Comparison of ENCODE assay signal across 18 cellular contexts in the genomic region with DNA sequence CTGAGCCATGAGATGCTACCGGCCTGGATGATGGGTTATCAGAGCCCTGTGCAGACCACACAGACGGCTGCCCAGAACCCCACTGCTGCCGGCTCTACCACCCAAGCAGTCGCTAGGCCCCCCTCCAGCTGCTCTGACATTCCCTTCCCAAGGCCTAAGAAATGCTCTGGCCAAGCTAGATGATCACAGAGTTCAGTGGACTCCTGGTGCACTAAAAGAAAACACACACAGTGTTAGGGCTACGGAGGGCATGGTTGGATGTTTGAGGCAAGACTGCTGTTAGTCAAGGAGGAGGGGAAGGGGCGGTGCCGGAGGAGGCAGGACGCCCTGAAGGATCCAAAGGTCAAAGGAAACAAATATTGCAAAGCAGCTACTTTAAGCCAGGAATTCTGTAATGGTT.
"Had no signal": no experiment of that assay in that cellular context is flagged by ENCODE, and none has a peak within 500 bp of the region (broad histone marks: within the 10 kb centered on the region; RNA-seq: fewer than 3 reads in every experiment).

No MANE protein-coding gene starts in this region.

- H3K36me3 ChIP-seq: cardiac muscle cell, gastroesophageal sphincter, neutrophil, tibial nerve had no signal

- H3K27me3 ChIP-seq: cardiac muscle cell, dorsolateral prefrontal cortex, gastroesophageal sphincter, neutrophil, tibial nerve had no signal

- H3K9me3 ChIP-seq: gastroesophageal sphincter, neutrophil, tibial nerve had no signal

- H3K4me1 ChIP-seq: gastroesophageal sphincter, parathyroid adenoma, tibial nerve had no signal

- FAIRE-seq: TTC549 had no signal

- H3K4me3 ChIP-seq: cardiac muscle cell, dorsolateral prefrontal cortex, gastroesophageal sphincter, tibial nerve had no signal

- H3K27ac ChIP-seq: cardiac muscle cell, dorsolateral prefrontal cortex, gastroesophageal sphincter, neutrophil, parathyroid adenoma, tibial nerve had no signal

- H3K9ac ChIP-seq: parathyroid adenoma had no signal

- DNase-seq: activated B cell treated with CpG ODN at 0.5 μM for 24 hours; activated CD4-positive, alpha-beta T cell treated with anti-CD3 and anti-CD28 coated beads for 48 hours; activated CD8-positive, alpha-beta T cell treated with anti-CD3 and anti-CD28 coated beads for 36 hours; activated gamma-delta T cell; activated T-cell treated with anti-CD3 and anti-CD28 coated beads, Interleukin-2, amount 50 U/mL, for 48 hours; dorsolateral prefrontal cortex; islet precursor cell; stimulated activated CD4-positive, alpha-beta T cell treated with anti-CD3 and anti-CD28 coated beads, Interleukin-15, amount 100 ng/mL, for 24 hours; stimulated activated CD4-positive, alpha-beta T cell treated with anti-CD3 and anti-CD28 coated beads, Interleukin-4, amount 100 ng/mL, for 1 hour; stimulated activated naive B cell treated with anti-CD40 and anti-IgM and Interleukin-4, amounts not matched to agents 10 μg/mL and 1 μg/mL and 100 μg/mL, for 72 hours; T-helper 2 cell had no signal

- ATAC-seq: activated CD8-positive, alpha-beta T cell treated with anti-CD3 and anti-CD28 coated beads for 36 hours; activated naive CD4-positive, alpha-beta T cell treated with anti-CD3 and anti-CD28 coated beads, Interleukin-2, amount 50 U/mL, for 72 hours; gastroesophageal sphincter; stimulated activated naive B cell treated with anti-CD40 and anti-IgM and Interleukin-4, amounts not matched to agents 10 μg/mL and 1 μg/mL and 100 μg/mL, for 72 hours had no signal
